In genomic region chr10:52314822-52315552, GRCh38 we compare ENCODE assay signal across 8 cellular contexts. TPM values are rescaled to one million over a fixed set of nuclear protein-coding genes. Genes with fewer than 3 reads are reported as not detected.
DNase-seq lines count a peak whose midpoint lies in the region; FAIRE-seq and TF ChIP-seq lines count a peak whose summit lies in the region.

No MANE protein-coding gene starts in this region.

- H3K27ac ChIP-seq in BLaER1 treated with 17β-estradiol and CSF1 and Interleukin-3, amounts not matched to agents 10 nM and 100 nM = no peak overlapping the region
- peak overlapping the region; percentile 89 for H3K27ac ChIP-seq in fibroblast of lung (ENCODE audit: insufficient read depth, low read length)

- peak overlapping the region; percentile 81 to 99 (median 94) for H3K4me2 ChIP-seq in BLaER1 treated with 17β-estradiol and CSF1 and Interleukin-3, amounts not matched to agents 10 nM and 100 nM
- peak overlapping the region; percentile 95 for H3K4me2 ChIP-seq in fibroblast of lung (ENCODE audit: extremely low read depth, insufficient read depth, low read length)

- peaks cover 19 to 44% (median 34%) of the 10 kb centered on the region in 10 experiments; a peak in 19 of 20 replicates for H3K4me1 ChIP-seq in BLaER1 treated with 17β-estradiol and CSF1 and Interleukin-3, amounts not matched to agents 10 nM and 100 nM
- H3K4me1 ChIP-seq in fibroblast of lung (ENCODE audit: control insufficient read depth, extremely low read depth, insufficient read depth, low read length) (peaks cover 18% of the 10 kb centered on the region), neuron (ENCODE audit: insufficient read depth, low read length) (peaks cover 16% of the 10 kb centered on the region)

- peaks cover 10 to 24% (median 20%) of the 10 kb centered on the region in 11 experiments; a peak in 19 of 22 replicates for H3K27me3 ChIP-seq in BLaER1 treated with 17β-estradiol and CSF1 and Interleukin-3, amounts not matched to agents 10 nM and 100 nM
- H3K27me3 ChIP-seq in fibroblast of lung (ENCODE audit: control insufficient read depth, insufficient read depth, low read length) (no peaks in the 10 kb centered on the region), neuron (ENCODE audit: insufficient read depth, low read length) (peaks cover 8% of the 10 kb centered on the region)

- no peaks in the 10 kb centered on the region for H3K36me3 ChIP-seq in BLaER1 treated with 17β-estradiol and CSF1 and Interleukin-3, amounts not matched to agents 10 nM and 100 nM
- no peaks in the 10 kb centered on the region for H3K36me3 ChIP-seq in fibroblast of lung (ENCODE audit: control insufficient read depth, insufficient read depth, low read length)
- H3K36me3 ChIP-seq in neuron (ENCODE audit: insufficient read depth, low read length) = no peaks in the 10 kb centered on the region

- no peak for TF ChIP-seq CTCF in fibroblast of lung (conservative IDR thresholded peaks at IDR 0.05 in 1 of 2, IDR thresholded peaks at IDR 0.05 in 1 of 2; ENCODE audit: low read depth in 1 of 2, low read length in 2 of 2)

- H2AFZ ChIP-seq in fibroblast of lung (ENCODE audit: low read length) (peak overlapping the region; percentile 93), neuron (ENCODE audit: low read depth, low read length) (no peak overlapping the region)

- no peaks in the 10 kb centered on the region for H3K9me3 ChIP-seq in BLaER1 treated with 17β-estradiol and CSF1 and Interleukin-3, amounts not matched to agents 10 nM and 100 nM (replicated peaks in 1 of 11)
- H3K9me3 ChIP-seq in fibroblast of lung (ENCODE audit: control insufficient read depth, insufficient read depth, low read depth, low read length) = no peaks in the 10 kb centered on the region
- H3K9me3 ChIP-seq in neuron (ENCODE audit: low read length) = no peaks in the 10 kb centered on the region

- FAIRE-seq in GM12892 (lab: Jason Lieb, UNC) = no peak

- peak overlapping the region in 10 of 11 experiments; percentile 51 to 77 (median 68); a peak in 15 of 22 replicates for H3K9ac ChIP-seq in BLaER1 treated with 17β-estradiol and CSF1 and Interleukin-3, amounts not matched to agents 10 nM and 100 nM
- peak overlapping the region; percentile 63 for H3K9ac ChIP-seq in fibroblast of lung (ENCODE audit: insufficient read depth, low read length)

- TF ChIP-seq POLR2A in GM12892 (IDR thresholded peaks at IDR 0.05; ENCODE audit: low read depth, low read length) = no peak

- H4K20me1 ChIP-seq in BLaER1 treated with 17β-estradiol and CSF1 and Interleukin-3, amounts not matched to agents 10 nM and 100 nM = no peaks in the 10 kb centered on the region; a peak in 1 of 22 replicates
- no peaks in the 10 kb centered on the region for H4K20me1 ChIP-seq in fibroblast of lung (ENCODE audit: control insufficient read depth, extremely low read depth, insufficient read depth, low read length)

- H3K4me3 ChIP-seq in BLaER1 treated with 17β-estradiol and CSF1 and Interleukin-3, amounts not matched to agents 10 nM and 100 nM = peak overlapping the region; percentile 60 to 77 (median 70)
- H3K4me3 ChIP-seq in fibroblast of lung (replicated peaks in 1 of 4; ENCODE audit: control extremely low read depth in 1 of 4, insufficient read depth in 1 of 4, low read depth in 3 of 4, low read length in 4 of 4) (peak overlapping the region; percentile 86 to 97 (median 94)), neuron (ENCODE audit: low read length) (peak overlapping the region; percentile 51)

- peaks cover 24% of the 10 kb centered on the region for H3K79me2 ChIP-seq in fibroblast of lung (ENCODE audit: control insufficient read depth, insufficient read depth, low read length)

- peak; percentile 15 for DNase-seq in NCI-H69 (lab: John Stamatoyannopoulos, UW)
- DNase-seq in fibroblast of lung (ENCODE audit: low read depth in 2 of 2) = peak; percentile 42 to 62
- no peak for DNase-seq in GM12892 (ENCODE audit: insufficient read length)
- no peak for DNase-seq in DMS114 treated with DMSO at 0.1 percent for 48 hours (lab: John Stamatoyannopoulos, UW; ENCODE audit: unreplicated experiment)
- DNase-seq in KBM-7 = no peak
- DNase-seq in NCI-H2196 (lab: John Stamatoyannopoulos, UW; ENCODE audit: unreplicated experiment) = no peak

- in situ Hi-C loops in KBM-7 (cut with MboI; ENCODE audit: low pct_unique_long_range_greater_than_20kb, low sequenced_read_pairs) = no loop called here

RNA-seq across cellular contexts. Expression of gene DKK1, which starts 0.9 kb away (rescaled TPM):
- total RNA-seq in fibroblast of lung = 54.4 and 80.6 TPM in 2 replicates
- polyA plus RNA-seq in fibroblast of lung = 52.3 and 156 TPM in 2 replicates
- polyA plus RNA-seq in fibroblast of lung (2012) = 30.8 and 90.5 TPM in 2 replicates
- polyA minus RNA-seq in fibroblast of lung (ENCODE audit: low replicate concordance) = 15.6 and 42.2 TPM in 2 replicates
- not detected for polyA plus RNA-seq in GM12892 (2012; ENCODE audit: missing spikeins)

Comparison
In these comparisons a context has a peak if more than half of its experiments do, and no peak if none do; other contexts are left out.
1. DNase-seq: peak in NCI-H69 (single experiment) and fibroblast of lung (2 of 2); none in GM12892 (single experiment), DMS114 treated with DMSO at 0.1 percent for 48 hours (single experiment), KBM-7 (single experiment) and NCI-H2196 (single experiment).
2. Peak in every context shown above with its lines, with median percentiles within 50 percentile points of each other: H3K4me3 ChIP-seq.